In genomic region chr2:113818382-113818951, GRCh38 we compare ENCODE assay signal across 8 cellular contexts.
DNase-seq lines count a peak whose midpoint lies in the region; ATAC-seq and TF ChIP-seq lines count a peak whose summit lies in the region.

No MANE protein-coding gene starts in this region.

- peak overlapping the region; percentile 76 for H3K4me2 ChIP-seq in skeletal muscle satellite cell (ENCODE audit: low read length)

- H3K4me1 ChIP-seq in HAP-1, result peaks cover 3% of the 10 kb centered on the region; the same call in 1 of the 2 replicates
- peaks cover 16% of the 10 kb centered on the region for H3K4me1 ChIP-seq in skeletal muscle satellite cell (ENCODE audit: control insufficient read depth, insufficient read depth, low read length)

- H3K36me3 ChIP-seq in HAP-1 (replicated peaks) (no peaks in the 10 kb centered on the region), skeletal muscle satellite cell (ENCODE audit: insufficient read depth, low read length) (no peaks in the 10 kb centered on the region)

- DNase-seq in HAP-1 (ENCODE audit: low spot score in 2 of 2), result peak; percentile 44 to 52
- DNase-seq in hepatic stellate cell (ENCODE audit: low spot score), result peak; percentile 89
- DNase-seq in NCI-H1436 (lab: John Stamatoyannopoulos, UW), result no peak
- DNase-seq in NCI-H1436 treated with DMSO at 0.1 percent for 48 hours (lab: John Stamatoyannopoulos, UW), result no peak

- peak overlapping the region; percentile 57 for H3K9ac ChIP-seq in skeletal muscle satellite cell (ENCODE audit: low read depth, low read length)

- H3K9me3 ChIP-seq in HAP-1 (no peaks in the 10 kb centered on the region), skeletal muscle satellite cell (replicated peaks; ENCODE audit: low read length) (no peaks in the 10 kb centered on the region)

- H3K4me3 ChIP-seq in HAP-1, result no peak overlapping the region
- H3K4me3 ChIP-seq in WI38 (ENCODE audit: low read depth, low read length), result peak overlapping the region; percentile 42
- H3K4me3 ChIP-seq in skeletal muscle satellite cell (ENCODE audit: low read length), result peak overlapping the region; percentile 46

- TF ChIP-seq CTCF in WI38 (IDR thresholded peaks at IDR 0.05; ENCODE audit: low read depth, low read length), result no peak

- no peaks in the 10 kb centered on the region for H3K27me3 ChIP-seq in HAP-1 (ENCODE audit: low read depth)
- H3K27me3 ChIP-seq in skeletal muscle satellite cell (ENCODE audit: control insufficient read depth, insufficient read depth, low read length), result no peaks in the 10 kb centered on the region

- in situ Hi-C loops in HAP-1 (cut with MboI; ENCODE audit: low sequenced_read_pairs), result no loop called here

- no peak for ATAC-seq in HG02884 (IDR thresholded peaks at IDR 0.05; ENCODE audit: unreplicated experiment)
- no peak for ATAC-seq in activated CD4-positive, CD25-positive, alpha-beta regulatory T cell treated with anti-CD3 and anti-CD28 coated beads, Interleukin-2, amount 50 U/mL, for 24 hours

Comparison
In these comparisons a context has a peak if more than half of its experiments do, and no peak if none do; other contexts are left out.
1. DNase-seq: peak in HAP-1 (2 of 2) and hepatic stellate cell (single experiment); none in NCI-H1436 (single experiment) and NCI-H1436 treated with DMSO at 0.1 percent for 48 hours (single experiment).